Comparison of ENCODE assay signal across 29 cellular contexts in genomic region chr14:35408026-35408425, GRCh38.
"Had no signal": no experiment of that assay in that cellular context is flagged by ENCODE, and none has a peak within 500 bp of the region (broad histone marks: within the 10 kb centered on the region; RNA-seq: fewer than 3 reads in every experiment).

No MANE protein-coding gene starts in this region.

- ATAC-seq: activated CD4-positive, alpha-beta T cell treated with anti-CD3 and anti-CD28 coated beads for 36 hours; activated naive CD4-positive, alpha-beta T cell treated with anti-CD3 and anti-CD28 coated beads, Interleukin-2, amount 50 U/mL, for 72 hours; activated T-cell treated with anti-CD3 and anti-CD28 coated beads, Interleukin-2, amount 50 U/mL, for 72 hours; effector memory CD8-positive, alpha-beta T cell; foreskin keratinocyte; gastrocnemius medialis; T-helper 17 cell had no signal

- H3K27ac ChIP-seq: ascending aorta, brain microvascular endothelial cell, foreskin keratinocyte, WERI-Rb-1 had no signal

- DNase-seq: activated CD4-positive, alpha-beta memory T cell treated with anti-CD3 and anti-CD28 coated beads, Interleukin-2, amount 10 ng/mL, durations not matched to agents 7 days and 5 days; activated CD4-positive, alpha-beta T cell treated with anti-CD3 and anti-CD28 coated beads for 36 hours; activated CD4-positive, alpha-beta T cell treated with anti-CD3 and anti-CD28 coated beads, Interleukin-2, amount 10 ng/mL, durations not matched to agents 24 days and 14 days; activated CD4-positive, CD25-positive, alpha-beta regulatory T cell; activated CD4-positive, CD25-positive, alpha-beta regulatory T cell treated with anti-CD3 and anti-CD28 coated beads, Interleukin-2, amount 50 U/mL, for 72 hours; activated CD8-positive, alpha-beta memory T cell treated with anti-CD3 and anti-CD28 coated beads, Interleukin-2, amount 50 U/mL, for 48 hours; activated gamma-delta T cell; activated naive CD4-positive, alpha-beta T cell; activated naive CD4-positive, alpha-beta T cell treated with anti-CD3 and anti-CD28 coated beads, Interleukin-2, amount 10 ng/mL, durations not matched to agents 7 days and 5 days; activated naive CD8-positive, alpha-beta T cell treated with anti-CD3 and anti-CD28 coated beads, Interleukin-2, amount 10 ng/mL, durations not matched to agents 7 days and 5 days; activated T-cell treated with anti-CD3 and anti-CD28 coated beads for 4 hours; activated T-cell treated with anti-CD3 and anti-CD28 coated beads, Interleukin-2, amount 50 U/mL, for 24 hours; activated T-cell treated with anti-CD3 and anti-CD28 coated beads, Interleukin-2, amount 50 U/mL, for 72 hours; brain microvascular endothelial cell; caudate nucleus; cortex of kidney; dermis blood vessel endothelial cell; effector CD4-positive, alpha-beta T cell; effector memory CD8-positive, alpha-beta T cell; erythroblast; foreskin keratinocyte; gastrocnemius medialis; T-helper 1 cell; T-helper 17 cell; T1000; WERI-Rb-1 had no signal

- H3K9me3 ChIP-seq: ascending aorta, esophagus muscularis mucosa, gastrocnemius medialis had no signal

- H3K27me3 ChIP-seq: ascending aorta, brain microvascular endothelial cell, esophagus muscularis mucosa, foreskin keratinocyte, gastrocnemius medialis had no signal

- H3K4me3 ChIP-seq: ascending aorta, esophagus muscularis mucosa, gastrocnemius medialis had no signal
